ENCODE assay signal across 1 cellular context in the genomic region with DNA sequence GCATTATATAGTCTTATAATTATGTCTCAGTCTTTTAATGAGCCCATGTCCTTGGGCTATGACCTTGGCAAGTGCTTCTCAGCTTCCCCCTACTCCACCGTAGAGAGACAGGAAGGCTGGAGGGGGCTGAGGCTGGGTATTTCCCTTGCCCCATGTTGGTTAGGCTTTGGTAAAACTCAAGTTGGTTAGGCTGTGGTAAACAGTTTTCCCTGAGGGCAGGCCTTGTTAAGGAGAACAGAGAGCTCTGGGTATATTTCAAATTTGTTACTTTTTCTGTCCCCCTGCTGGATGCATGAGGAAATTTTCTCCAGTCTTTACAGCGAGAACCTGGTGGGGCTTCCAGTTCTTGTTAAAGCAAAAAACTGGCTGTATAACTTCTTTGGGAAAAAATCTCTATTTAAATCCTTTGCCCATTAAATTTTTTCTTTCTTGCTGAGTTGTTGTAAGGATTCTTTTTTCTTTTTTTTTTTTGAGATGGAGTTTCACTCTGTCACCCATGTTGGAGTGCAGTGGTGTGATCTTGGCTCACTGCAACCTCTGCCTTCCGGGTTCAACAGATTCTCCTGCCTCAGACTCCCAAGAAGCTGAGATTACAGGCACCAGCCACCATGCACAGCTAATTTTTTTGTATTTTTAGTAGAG.
A peak's percentile ranks its signal among the peaks of the same experiment; 100 is the strongest.
TF ChIP-seq lines count a peak whose summit lies in the region.

No MANE protein-coding gene starts in this region.

TF ChIP-seq in HepG2, 621 proteins besides CTCF, POLR2A, EP300 and RAD21:
- TF ChIP-seq, protein P1, sequence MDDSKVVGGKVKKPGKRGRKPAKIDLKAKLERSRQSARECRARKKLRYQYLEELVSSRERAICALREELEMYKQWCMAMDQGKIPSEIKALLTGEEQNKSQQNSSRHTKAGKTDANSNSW (CRISPR knock-in tag; IDR thresholded peaks at IDR 0.05; ENCODE audit: borderline replicate concordance) = no peak
- TF ChIP-seq STAG1 (CRISPR knock-in tag; IDR thresholded peaks at IDR 0.05) = peak; percentile 41
- peak; percentile 65; the same call in 1 of the 2 replicates for TF ChIP-seq SMC3 (IDR thresholded peaks at IDR 0.05; ENCODE audit: low read length)
- TF ChIP-seq ZNF512B (CRISPR knock-in tag; IDR thresholded peaks at IDR 0.05; ENCODE audit: borderline replicate concordance) = no peak
